Comparison of ENCODE assay signal across 10 cellular contexts in the genomic region with DNA sequence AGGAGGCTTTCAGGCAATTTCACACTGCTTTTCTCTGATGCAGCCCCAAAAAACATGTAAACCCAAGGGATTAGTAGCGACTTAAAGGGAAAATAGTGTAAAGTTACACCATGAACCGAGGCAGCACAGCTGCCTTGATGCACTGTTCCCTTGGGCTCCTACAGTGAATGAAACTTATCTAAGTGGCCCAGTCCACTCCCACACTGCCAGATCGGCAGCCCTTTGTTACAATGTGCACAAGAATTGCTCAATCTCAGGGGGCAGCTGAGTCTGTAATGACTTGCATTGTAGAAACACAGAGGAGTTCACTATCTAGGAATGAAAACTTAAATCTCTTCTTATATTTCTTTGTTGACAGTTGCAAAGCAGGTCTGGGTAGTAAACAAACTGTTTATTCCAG.
DNase-seq lines count a peak whose midpoint lies in the region; ATAC-seq lines count a peak whose summit lies in the region.
"Had no signal": no experiment of that assay in that cellular context is flagged by ENCODE, and none has a peak within 500 bp of the region (broad histone marks: within the 10 kb centered on the region; RNA-seq: fewer than 3 reads in every experiment).

No MANE protein-coding gene starts in this region.

- H2AK5ac ChIP-seq in mesendoderm (ENCODE audit: low read length), result no peak overlapping the region

- H4K20me1 ChIP-seq in BLaER1 treated with 17β-estradiol and CSF1 and Interleukin-3, amounts not matched to agents 10 nM and 100 nM, result no peaks in the 10 kb centered on the region

- H2BK5ac ChIP-seq in mesendoderm (ENCODE audit: low read length), result no peak overlapping the region

- no peaks in the 10 kb centered on the region for H3K79me2 ChIP-seq in mesendoderm (ENCODE audit: control insufficient read depth, insufficient read depth, low read length)

- peaks cover 0 to 34% (median 28%) of the 10 kb centered on the region in 10 experiments; a peak in 14 of 20 replicates for H3K4me1 ChIP-seq in BLaER1 treated with 17β-estradiol and CSF1 and Interleukin-3, amounts not matched to agents 10 nM and 100 nM
- peaks cover 8% of the 10 kb centered on the region for H3K4me1 ChIP-seq in mesendoderm (ENCODE audit: control insufficient read depth, low read depth, low read length)

- DNase-seq in NCI-H2171 treated with DMSO at 0.1 percent for 48 hours (lab: John Stamatoyannopoulos, UW) (peak; percentile 30), epithelial cell of prostate (ENCODE audit: low read depth, low spot score) (no peak), mesendoderm (peak; percentile 34), medulla oblongata (ENCODE audit: extremely low spot score) (no peak), NCI-H69 (lab: John Stamatoyannopoulos, UW) (no peak)
- DNase-seq: midbrain, NCI-H510A had no signal

- H3K27me3 ChIP-seq in BLaER1 treated with 17β-estradiol and CSF1 and Interleukin-3, amounts not matched to agents 10 nM and 100 nM, result no peaks in the 10 kb centered on the region
- no peaks in the 10 kb centered on the region for H3K27me3 ChIP-seq in mesendoderm (ENCODE audit: insufficient read depth, low read length, poor library complexity)

- peak overlapping the region in 8 of 11 experiments; percentile 13 to 57 (median 37); a peak in 11 of 22 replicates for H3K4me2 ChIP-seq in BLaER1 treated with 17β-estradiol and CSF1 and Interleukin-3, amounts not matched to agents 10 nM and 100 nM
- no peak overlapping the region for H3K4me2 ChIP-seq in mesendoderm (ENCODE audit: low read length)

- peaks cover 0 to 3% (median 0%) of the 10 kb centered on the region in 11 experiments; a peak in 2 of 22 replicates for H3K9me3 ChIP-seq in BLaER1 treated with 17β-estradiol and CSF1 and Interleukin-3, amounts not matched to agents 10 nM and 100 nM (replicated peaks in 1 of 11)

- H3K9ac ChIP-seq in BLaER1 treated with 17β-estradiol and CSF1 and Interleukin-3, amounts not matched to agents 10 nM and 100 nM, result no peak overlapping the region
- H3K9ac ChIP-seq in mesendoderm (ENCODE audit: low read length), result no peak overlapping the region

- H3K23ac ChIP-seq in mesendoderm (ENCODE audit: low read length), result no peak overlapping the region

- H3K4me3 ChIP-seq in BLaER1 treated with 17β-estradiol and CSF1 and Interleukin-3, amounts not matched to agents 10 nM and 100 nM, result no peak overlapping the region
- no peak overlapping the region for H3K4me3 ChIP-seq in mesendoderm (ENCODE audit: low read length)

- no peak overlapping the region for H4K8ac ChIP-seq in mesendoderm (ENCODE audit: low read depth, low read length)

- H4K5ac ChIP-seq in mesendoderm (ENCODE audit: low read length), result no peak overlapping the region

- WGBS in mesendoderm (ENCODE audit: extremely low coverage, insufficient coverage, low lambda C conversion rate), result no CpG with 5 or more reads among the region's 3 CpGs

- no peaks in the 10 kb centered on the region for H3K36me3 ChIP-seq in BLaER1 treated with 17β-estradiol and CSF1 and Interleukin-3, amounts not matched to agents 10 nM and 100 nM
- H3K36me3 ChIP-seq in mesendoderm (ENCODE audit: control insufficient read depth, insufficient read depth, low read length), result no peaks in the 10 kb centered on the region

- no peaks in the 10 kb centered on the region for H3K79me1 ChIP-seq in mesendoderm (ENCODE audit: low read length)

- H3K27ac ChIP-seq in BLaER1 treated with 17β-estradiol and CSF1 and Interleukin-3, amounts not matched to agents 10 nM and 100 nM, result 0 out of 22 replicates have a peak overlapping the region, but pooled peaks of 1 of the 11 experiments have one; percentile 7
- peak overlapping the region; percentile 57 for H3K27ac ChIP-seq in epithelial cell of prostate
- H3K27ac ChIP-seq in mesendoderm (ENCODE audit: low read depth, low read length), result no peak overlapping the region

- peak overlapping the region; percentile 5 for H3K56ac ChIP-seq in mesendoderm (ENCODE audit: low read length)

- H2BK15ac ChIP-seq in mesendoderm (replicated peaks; ENCODE audit: low read depth), result no peak overlapping the region

- ATAC-seq in HG02970 (IDR thresholded peaks at IDR 0.05; ENCODE audit: low FRiP score, unreplicated experiment) (no peak), GM21737 (IDR thresholded peaks at IDR 0.05; ENCODE audit: unreplicated experiment) (no peak)

- no peak overlapping the region for H3K4ac ChIP-seq in mesendoderm (ENCODE audit: low read depth, low read length)

- peak overlapping the region; percentile 4 for H3K18ac ChIP-seq in mesendoderm (ENCODE audit: low read length)

- no peak overlapping the region for H2BK120ac ChIP-seq in mesendoderm (ENCODE audit: low read depth, low read length)

Comparison
In these comparisons a context has a peak if more than half of its experiments do, and no peak if none do; other contexts are left out.
1. DNase-seq: peak in NCI-H2171 treated with DMSO at 0.1 percent for 48 hours (single experiment) and mesendoderm (single experiment); none in epithelial cell of prostate (single experiment), medulla oblongata (single experiment) and NCI-H69 (single experiment).